In the genomic region with DNA sequence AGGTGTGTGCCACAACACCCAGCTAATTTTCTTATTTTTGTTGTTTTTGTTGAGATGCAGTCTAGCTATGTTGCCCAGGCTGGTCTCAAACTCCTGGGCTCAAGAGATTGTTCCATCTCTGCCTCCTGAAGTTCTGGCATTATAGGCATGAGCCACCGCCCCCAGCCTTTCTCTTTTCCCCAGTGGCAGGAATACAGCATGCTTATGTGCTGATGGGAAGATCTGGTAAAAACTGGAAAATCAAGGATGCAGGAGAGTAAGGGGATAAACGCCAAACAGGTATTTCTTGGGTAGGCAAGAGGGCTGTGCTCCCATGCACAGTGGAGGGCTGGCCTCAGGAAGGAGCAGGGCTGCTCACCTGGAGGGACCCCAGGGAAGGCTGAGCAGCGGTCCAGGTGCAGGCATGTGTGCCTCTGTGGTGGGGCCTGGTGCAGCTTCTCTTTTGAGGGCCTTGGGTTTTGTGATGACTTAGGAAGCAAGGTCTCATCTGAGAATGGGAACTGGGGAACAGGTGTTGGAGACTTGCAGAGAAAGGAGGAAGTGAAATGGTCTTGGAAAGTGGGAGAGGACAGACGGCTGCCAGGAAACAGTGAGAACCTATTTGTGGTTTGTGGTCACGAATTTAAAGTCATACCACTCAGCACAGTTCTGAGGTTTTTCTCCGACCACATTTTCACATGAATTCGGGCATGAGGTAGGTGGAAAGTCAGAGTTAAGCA, we compare ENCODE assay signal across 10 cellular contexts.
DNase-seq lines count a peak whose midpoint lies in the region; ATAC-seq and TF ChIP-seq lines count a peak whose summit lies in the region.
"Had no signal": no experiment of that assay in that cellular context is flagged by ENCODE, and none has a peak within 500 bp of the region (broad histone marks: within the 10 kb centered on the region; RNA-seq: fewer than 3 reads in every experiment).

No MANE protein-coding gene starts in this region.

- no peak overlapping the region for H3K27ac ChIP-seq in GM23248
- H3K27ac ChIP-seq in brain microvascular endothelial cell: no peak overlapping the region
- H3K27ac ChIP-seq: foreskin keratinocyte, Peyer's patch had no signal

- H3K27me3 ChIP-seq in GM23248 (replicated peaks; ENCODE audit: insufficient read depth) (no peaks in the 10 kb centered on the region), brain microvascular endothelial cell (replicated peaks) (no peaks in the 10 kb centered on the region)
- H3K27me3 ChIP-seq: Peyer's patch had no signal

- H3K36me3 ChIP-seq in GM23248 (ENCODE audit: low read depth) (no peaks in the 10 kb centered on the region), brain microvascular endothelial cell (replicated peaks) (no peaks in the 10 kb centered on the region)
- H3K36me3 ChIP-seq: Peyer's patch had no signal

- no peak for TF ChIP-seq CTCF in brain microvascular endothelial cell (IDR thresholded peaks at IDR 0.05; ENCODE audit: low read depth, low read length, missing control alignments)

- H3K9me2 ChIP-seq in GM23248 (ENCODE audit: insufficient read depth): no peaks in the 10 kb centered on the region

- peak; percentile 16 for DNase-seq in GM23248
- DNase-seq in M059J (ENCODE audit: low read depth): peak; percentile 82
- DNase-seq in brain microvascular endothelial cell: peak; percentile 14
- DNase-seq in pons (ENCODE audit: low spot score): no peak
- DNase-seq in Right ventricle myocardium superior: no peak
- no peak for DNase-seq in retina
- DNase-seq in 8988T: no peak

- H4K20me1 ChIP-seq in GM23248 (ENCODE audit: insufficient read depth): no peaks in the 10 kb centered on the region

- WGBS in GM23248 (ENCODE audit: low coverage in 1 of 2, low lambda C conversion rate in 2 of 2, missing lambda C conversion rate in 2 of 2), 2 experiments: 63 to 76% methylated on average over 7 of the region's 7 CpGs

- ATAC-seq in GM18511 (IDR thresholded peaks at IDR 0.05; ENCODE audit: unreplicated experiment) (peak; percentile 84), Right ventricle myocardium superior (ENCODE audit: poor library complexity) (no peak)
- ATAC-seq: foreskin keratinocyte had no signal

- in situ Hi-C loops in GM23248 (cut with MboI) (no loop called here), brain microvascular endothelial cell (cut with HindIII; ENCODE audit: low pct_ligation_motif_present, low sequenced_read_pairs) (no loop called here)

- H2AFZ ChIP-seq in GM23248: no peak overlapping the region

- H3K79me2 ChIP-seq in GM23248 (ENCODE audit: insufficient read depth): no peaks in the 10 kb centered on the region

- no peaks in the 10 kb centered on the region for H3K9me3 ChIP-seq in GM23248 (ENCODE audit: low read depth)
- H3K9me3 ChIP-seq: Peyer's patch had no signal

- no peak overlapping the region for H3K4me2 ChIP-seq in GM23248 (ENCODE audit: unreplicated experiment)

- H3K4me3 ChIP-seq in GM23248 (no peak overlapping the region), brain microvascular endothelial cell (ENCODE audit: low read depth, low read length) (no peak overlapping the region)
- H3K4me3 ChIP-seq: Peyer's patch had no signal

- no peak overlapping the region for H3K9ac ChIP-seq in GM23248

- H3F3A ChIP-seq in GM23248 (ENCODE audit: insufficient read depth): no peaks in the 10 kb centered on the region

- intact Hi-C loops in Right ventricle myocardium superior (cut with DNase I): no loop called here

- peaks cover 6% of the 10 kb centered on the region; the same call in 1 of the 2 replicates for H3K4me1 ChIP-seq in GM23248 (ENCODE audit: insufficient read depth)
- H3K4me1 ChIP-seq: foreskin keratinocyte had no signal

Comparison
In these comparisons a context has a peak if more than half of its experiments do, and no peak if none do; other contexts are left out.
1. DNase-seq: peak in GM23248 (single experiment), M059J (single experiment) and brain microvascular endothelial cell (single experiment); none in pons (single experiment), Right ventricle myocardium superior (single experiment), retina (single experiment) and 8988T (single experiment).